In the genomic region with DNA sequence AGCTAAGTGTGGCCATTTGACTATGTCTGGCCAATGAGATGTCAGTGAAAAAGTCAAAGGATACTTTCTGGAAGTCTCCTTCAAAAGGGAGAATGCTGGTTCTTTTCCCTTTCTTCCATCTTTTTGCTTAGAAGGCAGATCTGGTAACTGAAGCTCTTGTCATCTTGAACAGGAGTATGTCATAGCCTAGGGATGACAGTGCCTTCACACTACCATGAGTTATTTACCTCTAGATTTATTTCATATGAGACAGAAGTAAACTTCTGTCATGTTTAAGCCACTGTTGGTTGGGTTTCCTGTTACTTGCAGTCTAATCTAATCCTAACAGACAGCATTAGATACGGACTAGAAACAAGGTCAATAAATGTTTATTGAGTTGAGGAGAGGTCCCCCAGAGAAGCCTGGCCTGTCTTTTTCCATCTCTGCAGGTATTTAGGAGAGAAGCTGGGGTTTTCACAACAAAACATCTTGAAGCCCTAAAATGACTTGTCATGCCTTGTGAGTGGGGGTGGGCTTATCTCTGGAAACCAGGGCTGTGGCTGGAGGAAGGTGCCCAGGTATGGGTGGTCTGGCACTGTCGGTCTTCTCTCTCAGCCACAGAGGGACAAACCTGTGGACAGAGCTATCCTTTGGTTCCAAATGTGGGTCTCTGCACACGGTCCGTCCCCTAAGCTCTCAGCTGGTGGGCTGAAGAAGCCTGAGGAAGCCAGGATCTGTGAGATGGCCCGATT, we compare ENCODE assay signal across 1 cellular context.
TF ChIP-seq lines count a peak whose summit lies in the region.

No MANE protein-coding gene starts in this region.

TF ChIP-seq in K562, 482 proteins besides CTCF, POLR2A, EP300 and RAD21 (continued from another document and continues in another):
- TF ChIP-seq, protein P1, sequence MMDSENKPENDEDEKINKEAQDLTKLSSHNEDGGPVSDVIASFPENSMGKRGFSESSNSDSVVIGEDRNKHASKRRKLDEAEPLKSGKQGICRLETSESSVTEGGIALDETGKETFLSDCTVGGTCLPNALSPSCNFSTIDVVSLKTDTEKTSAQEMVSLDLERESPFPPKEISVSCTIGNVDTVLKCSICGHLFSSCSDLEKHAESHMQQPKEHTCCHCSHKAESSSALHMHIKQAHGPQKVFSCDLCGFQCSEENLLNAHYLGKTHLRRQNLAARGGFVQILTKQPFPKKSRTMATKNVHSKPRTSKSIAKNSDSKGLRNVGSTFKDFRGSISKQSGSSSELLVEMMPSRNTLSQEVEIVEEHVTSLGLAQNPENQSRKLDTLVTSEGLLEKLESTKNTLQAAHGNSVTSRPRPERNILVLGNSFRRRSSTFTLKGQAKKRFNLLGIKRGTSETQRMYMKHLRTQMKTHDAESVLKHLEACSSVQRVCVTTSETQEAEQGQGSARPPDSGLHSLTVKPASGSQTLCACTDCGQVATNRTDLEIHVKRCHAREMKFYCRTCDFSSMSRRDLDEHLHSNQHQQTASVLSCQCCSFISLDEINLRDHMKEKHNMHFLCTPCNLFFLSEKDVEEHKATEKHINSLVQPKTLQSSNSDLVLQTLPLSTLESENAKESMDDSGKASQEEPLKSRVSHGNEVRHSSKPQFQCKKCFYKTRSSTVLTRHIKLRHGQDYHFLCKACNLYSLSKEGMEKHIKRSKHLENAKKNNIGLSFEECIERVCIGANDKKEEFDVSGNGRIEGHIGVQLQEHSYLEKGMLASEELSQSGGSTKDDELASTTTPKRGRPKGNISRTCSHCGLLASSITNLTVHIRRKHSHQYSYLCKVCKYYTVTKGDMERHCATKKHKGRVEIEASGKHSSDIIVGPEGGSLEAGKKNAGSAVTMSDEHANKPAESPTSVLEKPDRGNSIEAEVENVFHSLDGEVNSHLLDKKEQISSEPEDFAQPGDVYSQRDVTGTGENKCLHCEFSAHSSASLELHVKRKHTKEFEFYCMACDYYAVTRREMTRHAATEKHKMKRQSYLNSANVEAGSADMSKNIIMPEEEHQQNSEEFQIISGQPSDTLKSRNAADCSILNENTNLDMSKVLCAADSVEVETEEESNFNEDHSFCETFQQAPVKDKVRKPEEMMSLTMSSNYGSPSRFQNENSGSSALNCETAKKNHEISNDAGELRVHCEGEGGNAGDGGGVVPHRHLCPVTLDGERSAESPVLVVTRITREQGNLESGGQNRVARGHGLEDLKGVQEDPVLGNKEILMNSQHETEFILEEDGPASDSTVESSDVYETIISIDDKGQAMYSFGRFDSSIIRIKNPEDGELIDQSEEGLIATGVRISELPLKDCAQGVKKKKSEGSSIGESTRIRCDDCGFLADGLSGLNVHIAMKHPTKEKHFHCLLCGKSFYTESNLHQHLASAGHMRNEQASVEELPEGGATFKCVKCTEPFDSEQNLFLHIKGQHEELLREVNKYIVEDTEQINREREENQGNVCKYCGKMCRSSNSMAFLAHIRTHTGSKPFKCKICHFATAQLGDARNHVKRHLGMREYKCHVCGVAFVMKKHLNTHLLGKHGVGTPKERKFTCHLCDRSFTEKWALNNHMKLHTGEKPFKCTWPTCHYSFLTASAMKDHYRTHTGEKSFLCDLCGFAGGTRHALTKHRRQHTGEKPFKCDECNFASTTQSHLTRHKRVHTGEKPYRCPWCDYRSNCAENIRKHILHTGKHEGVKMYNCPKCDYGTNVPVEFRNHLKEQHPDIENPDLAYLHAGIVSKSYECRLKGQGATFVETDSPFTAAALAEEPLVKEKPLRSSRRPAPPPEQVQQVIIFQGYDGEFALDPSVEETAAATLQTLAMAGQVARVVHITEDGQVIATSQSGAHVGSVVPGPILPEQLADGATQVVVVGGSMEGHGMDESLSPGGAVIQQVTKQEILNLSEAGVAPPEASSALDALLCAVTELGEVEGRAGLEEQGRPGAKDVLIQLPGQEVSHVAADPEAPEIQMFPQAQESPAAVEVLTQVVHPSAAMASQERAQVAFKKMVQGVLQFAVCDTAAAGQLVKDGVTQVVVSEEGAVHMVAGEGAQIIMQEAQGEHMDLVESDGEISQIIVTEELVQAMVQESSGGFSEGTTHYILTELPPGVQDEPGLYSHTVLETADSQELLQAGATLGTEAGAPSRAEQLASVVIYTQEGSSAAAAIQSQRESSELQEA (IDR thresholded peaks at IDR 0.05; ENCODE audit: low read depth) = no peak
- TF ChIP-seq, protein P2, sequence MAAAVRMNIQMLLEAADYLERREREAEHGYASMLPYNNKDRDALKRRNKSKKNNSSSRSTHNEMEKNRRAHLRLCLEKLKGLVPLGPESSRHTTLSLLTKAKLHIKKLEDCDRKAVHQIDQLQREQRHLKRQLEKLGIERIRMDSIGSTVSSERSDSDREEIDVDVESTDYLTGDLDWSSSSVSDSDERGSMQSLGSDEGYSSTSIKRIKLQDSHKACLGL (CRISPR knock-in tag; IDR thresholded peaks at IDR 0.05; ENCODE audit: borderline replicate concordance, poor library complexity, severe bottlenecking) = no peak
- TF ChIP-seq MTA3 (IDR thresholded peaks at IDR 0.05; ENCODE audit: borderline replicate concordance) (no peak), POLR2B (IDR thresholded peaks at IDR 0.05; ENCODE audit: low read depth, partially characterized antibody) (no peak), MCM7 (IDR thresholded peaks at IDR 0.05) (no peak), CREM (IDR thresholded peaks at IDR 0.05; ENCODE audit: low read depth) (no peak), ZNF668 (CRISPR knock-in tag; IDR thresholded peaks at IDR 0.05) (no peak), CBFA2T3 (IDR thresholded peaks at IDR 0.05) (peak; percentile 78), FOXK2 (conservative IDR thresholded peaks at IDR 0.05 in 1 of 2, IDR thresholded peaks at IDR 0.05 in 1 of 2; ENCODE audit: low read depth in 2 of 2) (no peak), KLF13 (tag; IDR thresholded peaks at IDR 0.05; ENCODE audit: borderline replicate concordance, low read depth) (no peak), NCOR1 (IDR thresholded peaks at IDR 0.05) (0 out of 2 replicates have a peak, but pooled peaks have one; percentile 30), ZFX (CRISPR knock-in tag; IDR thresholded peaks at IDR 0.05) (no peak), SMARCB1 (IDR thresholded peaks at IDR 0.05; ENCODE audit: insufficient read length, low read depth) (no peak), SREBF1 (IDR thresholded peaks at IDR 0.05; ENCODE audit: borderline replicate concordance, low read depth, low read length) (no peak), IRF2 (CRISPR knock-in tag; IDR thresholded peaks at IDR 0.05) (no peak), MAFF (IDR thresholded peaks at IDR 0.05; ENCODE audit: low read length) (0 out of 2 replicates have a peak, but pooled peaks have one; percentile 20), CBFA2T2 (conservative IDR thresholded peaks at IDR 0.05) (peak; percentile 56), ADNP (tag; IDR thresholded peaks at IDR 0.05) (no peak), PHB (CRISPR knock-in tag; IDR thresholded peaks at IDR 0.05) (no peak), TAF15 (IDR thresholded peaks at IDR 0.05; ENCODE audit: low read depth, low read length) (no peak), ARID1B (IDR thresholded peaks at IDR 0.05) (peak; percentile 84), TAL1 (IDR thresholded peaks at IDR 0.05) (peak; percentile 56; the same call in 1 of the 2 replicates), YBX1 (IDR thresholded peaks at IDR 0.05) (no peak), ATF1 (CRISPR knock-in tag; IDR thresholded peaks at IDR 0.05) (no peak), ATF1 (tag; IDR thresholded peaks at IDR 0.05) (no peak), TAF9B (IDR thresholded peaks at IDR 0.05; ENCODE audit: partially characterized antibody) (no peak), MAFG (tag; conservative IDR thresholded peaks at IDR 0.05) (no peak; the same call in 1 of the 2 replicates), BRD4 (IDR thresholded peaks at IDR 0.05) (no peak), ZNF282 (CRISPR knock-in tag; IDR thresholded peaks at IDR 0.05) (no peak), ZNF232 (CRISPR knock-in tag; IDR thresholded peaks at IDR 0.05) (no peak), MAFK (IDR thresholded peaks at IDR 0.05; ENCODE audit: low read length) (0 out of 2 replicates have a peak, but pooled peaks have one; percentile 12), PRPF4 (IDR thresholded peaks at IDR 0.05; ENCODE audit: insufficient read depth, low read depth, low read length, poor library complexity, severe bottlenecking) (no peak)
- TF ChIP-seq, protein P3, sequence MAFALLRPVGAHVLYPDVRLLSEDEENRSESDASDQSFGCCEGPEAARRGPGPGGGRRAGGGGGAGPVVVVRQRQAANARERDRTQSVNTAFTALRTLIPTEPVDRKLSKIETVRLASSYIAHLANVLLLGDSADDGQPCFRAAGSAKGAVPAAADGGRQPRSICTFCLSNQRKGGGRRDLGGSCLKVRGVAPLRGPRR (CRISPR knock-in tag; IDR thresholded peaks at IDR 0.05) = no peak
- TF ChIP-seq, protein P4, sequence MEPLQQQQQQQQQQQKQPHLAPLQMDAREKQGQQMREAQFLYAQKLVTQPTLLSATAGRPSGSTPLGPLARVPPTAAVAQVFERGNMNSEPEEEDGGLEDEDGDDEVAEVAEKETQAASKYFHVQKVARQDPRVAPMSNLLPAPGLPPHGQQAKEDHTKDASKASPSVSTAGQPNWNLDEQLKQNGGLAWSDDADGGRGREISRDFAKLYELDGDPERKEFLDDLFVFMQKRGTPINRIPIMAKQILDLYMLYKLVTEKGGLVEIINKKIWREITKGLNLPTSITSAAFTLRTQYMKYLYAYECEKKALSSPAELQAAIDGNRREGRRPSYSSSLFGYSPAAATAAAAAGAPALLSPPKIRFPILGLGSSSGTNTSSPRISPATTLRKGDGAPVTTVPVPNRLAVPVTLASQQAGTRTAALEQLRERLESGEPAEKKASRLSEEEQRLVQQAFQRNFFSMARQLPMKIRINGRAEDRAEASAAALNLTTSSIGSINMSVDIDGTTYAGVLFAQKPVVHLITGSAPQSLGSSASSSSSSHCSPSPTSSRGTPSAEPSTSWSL (CRISPR knock-in tag; IDR thresholded peaks at IDR 0.05; ENCODE audit: borderline replicate concordance) = no peak
- TF ChIP-seq, protein P5, sequence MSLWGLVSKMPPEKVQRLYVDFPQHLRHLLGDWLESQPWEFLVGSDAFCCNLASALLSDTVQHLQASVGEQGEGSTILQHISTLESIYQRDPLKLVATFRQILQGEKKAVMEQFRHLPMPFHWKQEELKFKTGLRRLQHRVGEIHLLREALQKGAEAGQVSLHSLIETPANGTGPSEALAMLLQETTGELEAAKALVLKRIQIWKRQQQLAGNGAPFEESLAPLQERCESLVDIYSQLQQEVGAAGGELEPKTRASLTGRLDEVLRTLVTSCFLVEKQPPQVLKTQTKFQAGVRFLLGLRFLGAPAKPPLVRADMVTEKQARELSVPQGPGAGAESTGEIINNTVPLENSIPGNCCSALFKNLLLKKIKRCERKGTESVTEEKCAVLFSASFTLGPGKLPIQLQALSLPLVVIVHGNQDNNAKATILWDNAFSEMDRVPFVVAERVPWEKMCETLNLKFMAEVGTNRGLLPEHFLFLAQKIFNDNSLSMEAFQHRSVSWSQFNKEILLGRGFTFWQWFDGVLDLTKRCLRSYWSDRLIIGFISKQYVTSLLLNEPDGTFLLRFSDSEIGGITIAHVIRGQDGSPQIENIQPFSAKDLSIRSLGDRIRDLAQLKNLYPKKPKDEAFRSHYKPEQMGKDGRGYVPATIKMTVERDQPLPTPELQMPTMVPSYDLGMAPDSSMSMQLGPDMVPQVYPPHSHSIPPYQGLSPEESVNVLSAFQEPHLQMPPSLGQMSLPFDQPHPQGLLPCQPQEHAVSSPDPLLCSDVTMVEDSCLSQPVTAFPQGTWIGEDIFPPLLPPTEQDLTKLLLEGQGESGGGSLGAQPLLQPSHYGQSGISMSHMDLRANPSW (CRISPR knock-in tag; IDR thresholded peaks at IDR 0.05) = no peak
- TF ChIP-seq, protein P6, sequence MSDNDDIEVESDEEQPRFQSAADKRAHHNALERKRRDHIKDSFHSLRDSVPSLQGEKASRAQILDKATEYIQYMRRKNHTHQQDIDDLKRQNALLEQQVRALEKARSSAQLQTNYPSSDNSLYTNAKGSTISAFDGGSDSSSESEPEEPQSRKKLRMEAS (CRISPR knock-in tag; IDR thresholded peaks at IDR 0.05) = no peak
- TF ChIP-seq, protein P7, sequence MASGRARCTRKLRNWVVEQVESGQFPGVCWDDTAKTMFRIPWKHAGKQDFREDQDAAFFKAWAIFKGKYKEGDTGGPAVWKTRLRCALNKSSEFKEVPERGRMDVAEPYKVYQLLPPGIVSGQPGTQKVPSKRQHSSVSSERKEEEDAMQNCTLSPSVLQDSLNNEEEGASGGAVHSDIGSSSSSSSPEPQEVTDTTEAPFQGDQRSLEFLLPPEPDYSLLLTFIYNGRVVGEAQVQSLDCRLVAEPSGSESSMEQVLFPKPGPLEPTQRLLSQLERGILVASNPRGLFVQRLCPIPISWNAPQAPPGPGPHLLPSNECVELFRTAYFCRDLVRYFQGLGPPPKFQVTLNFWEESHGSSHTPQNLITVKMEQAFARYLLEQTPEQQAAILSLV (tag; IDR thresholded peaks at IDR 0.05) = no peak
- TF ChIP-seq, protein P8, sequence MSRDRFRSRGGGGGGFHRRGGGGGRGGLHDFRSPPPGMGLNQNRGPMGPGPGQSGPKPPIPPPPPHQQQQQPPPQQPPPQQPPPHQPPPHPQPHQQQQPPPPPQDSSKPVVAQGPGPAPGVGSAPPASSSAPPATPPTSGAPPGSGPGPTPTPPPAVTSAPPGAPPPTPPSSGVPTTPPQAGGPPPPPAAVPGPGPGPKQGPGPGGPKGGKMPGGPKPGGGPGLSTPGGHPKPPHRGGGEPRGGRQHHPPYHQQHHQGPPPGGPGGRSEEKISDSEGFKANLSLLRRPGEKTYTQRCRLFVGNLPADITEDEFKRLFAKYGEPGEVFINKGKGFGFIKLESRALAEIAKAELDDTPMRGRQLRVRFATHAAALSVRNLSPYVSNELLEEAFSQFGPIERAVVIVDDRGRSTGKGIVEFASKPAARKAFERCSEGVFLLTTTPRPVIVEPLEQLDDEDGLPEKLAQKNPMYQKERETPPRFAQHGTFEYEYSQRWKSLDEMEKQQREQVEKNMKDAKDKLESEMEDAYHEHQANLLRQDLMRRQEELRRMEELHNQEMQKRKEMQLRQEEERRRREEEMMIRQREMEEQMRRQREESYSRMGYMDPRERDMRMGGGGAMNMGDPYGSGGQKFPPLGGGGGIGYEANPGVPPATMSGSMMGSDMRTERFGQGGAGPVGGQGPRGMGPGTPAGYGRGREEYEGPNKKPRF (IDR thresholded peaks at IDR 0.05; ENCODE audit: low read depth, low read length) = no peak
- TF ChIP-seq, protein P9, sequence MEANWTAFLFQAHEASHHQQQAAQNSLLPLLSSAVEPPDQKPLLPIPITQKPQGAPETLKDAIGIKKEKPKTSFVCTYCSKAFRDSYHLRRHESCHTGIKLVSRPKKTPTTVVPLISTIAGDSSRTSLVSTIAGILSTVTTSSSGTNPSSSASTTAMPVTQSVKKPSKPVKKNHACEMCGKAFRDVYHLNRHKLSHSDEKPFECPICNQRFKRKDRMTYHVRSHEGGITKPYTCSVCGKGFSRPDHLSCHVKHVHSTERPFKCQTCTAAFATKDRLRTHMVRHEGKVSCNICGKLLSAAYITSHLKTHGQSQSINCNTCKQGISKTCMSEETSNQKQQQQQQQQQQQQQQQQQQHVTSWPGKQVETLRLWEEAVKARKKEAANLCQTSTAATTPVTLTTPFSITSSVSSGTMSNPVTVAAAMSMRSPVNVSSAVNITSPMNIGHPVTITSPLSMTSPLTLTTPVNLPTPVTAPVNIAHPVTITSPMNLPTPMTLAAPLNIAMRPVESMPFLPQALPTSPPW (CRISPR knock-in tag; IDR thresholded peaks at IDR 0.05) = no peak
- TF ChIP-seq, protein P10, sequence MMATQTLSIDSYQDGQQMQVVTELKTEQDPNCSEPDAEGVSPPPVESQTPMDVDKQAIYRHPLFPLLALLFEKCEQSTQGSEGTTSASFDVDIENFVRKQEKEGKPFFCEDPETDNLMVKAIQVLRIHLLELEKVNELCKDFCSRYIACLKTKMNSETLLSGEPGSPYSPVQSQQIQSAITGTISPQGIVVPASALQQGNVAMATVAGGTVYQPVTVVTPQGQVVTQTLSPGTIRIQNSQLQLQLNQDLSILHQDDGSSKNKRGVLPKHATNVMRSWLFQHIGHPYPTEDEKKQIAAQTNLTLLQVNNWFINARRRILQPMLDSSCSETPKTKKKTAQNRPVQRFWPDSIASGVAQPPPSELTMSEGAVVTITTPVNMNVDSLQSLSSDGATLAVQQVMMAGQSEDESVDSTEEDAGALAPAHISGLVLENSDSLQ (IDR thresholded peaks at IDR 0.05) = peak; percentile 54; the same call in 1 of the 2 replicates
